Comparison of ENCODE assay signal across 1 cellular context in the genomic region with DNA sequence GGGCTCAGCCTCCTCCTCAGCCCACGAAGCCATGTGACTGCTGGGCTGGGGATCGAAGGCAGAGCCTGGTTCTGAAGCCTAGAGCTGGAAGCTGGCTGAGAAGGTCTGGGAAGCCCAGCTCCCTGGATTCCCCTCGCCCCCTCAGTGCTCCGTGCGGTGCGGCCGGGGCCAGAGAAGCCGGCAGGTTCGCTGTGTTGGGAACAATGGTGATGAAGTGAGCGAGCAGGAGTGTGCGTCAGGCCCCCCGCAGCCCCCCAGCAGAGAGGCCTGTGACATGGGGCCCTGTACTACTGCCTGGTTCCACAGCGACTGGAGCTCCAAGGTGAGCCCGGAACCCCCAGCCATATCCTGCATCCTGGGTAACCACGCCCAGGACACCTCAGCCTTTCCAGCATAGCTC.
TF ChIP-seq lines count a peak whose summit lies in the region.

No MANE protein-coding gene starts in this region.

TF ChIP-seq in K562, 482 proteins besides CTCF, POLR2A, EP300 and RAD21:
- TF ChIP-seq RBFOX2 (IDR thresholded peaks at IDR 0.05; ENCODE audit: low read depth, low read length), result peak; percentile 76
- TF ChIP-seq, protein P1, sequence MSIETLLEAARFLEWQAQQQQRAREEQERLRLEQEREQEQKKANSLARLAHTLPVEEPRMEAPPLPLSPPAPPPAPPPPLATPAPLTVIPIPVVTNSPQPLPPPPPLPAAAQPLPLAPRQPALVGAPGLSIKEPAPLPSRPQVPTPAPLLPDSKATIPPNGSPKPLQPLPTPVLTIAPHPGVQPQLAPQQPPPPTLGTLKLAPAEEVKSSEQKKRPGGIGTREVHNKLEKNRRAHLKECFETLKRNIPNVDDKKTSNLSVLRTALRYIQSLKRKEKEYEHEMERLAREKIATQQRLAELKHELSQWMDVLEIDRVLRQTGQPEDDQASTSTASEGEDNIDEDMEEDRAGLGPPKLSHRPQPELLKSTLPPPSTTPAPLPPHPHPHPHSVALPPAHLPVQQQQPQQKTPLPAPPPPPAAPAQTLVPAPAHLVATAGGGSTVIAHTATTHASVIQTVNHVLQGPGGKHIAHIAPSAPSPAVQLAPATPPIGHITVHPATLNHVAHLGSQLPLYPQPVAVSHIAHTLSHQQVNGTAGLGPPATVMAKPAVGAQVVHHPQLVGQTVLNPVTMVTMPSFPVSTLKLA (conservative IDR thresholded peaks at IDR 0.05), result no peak
- TF ChIP-seq, protein P2, sequence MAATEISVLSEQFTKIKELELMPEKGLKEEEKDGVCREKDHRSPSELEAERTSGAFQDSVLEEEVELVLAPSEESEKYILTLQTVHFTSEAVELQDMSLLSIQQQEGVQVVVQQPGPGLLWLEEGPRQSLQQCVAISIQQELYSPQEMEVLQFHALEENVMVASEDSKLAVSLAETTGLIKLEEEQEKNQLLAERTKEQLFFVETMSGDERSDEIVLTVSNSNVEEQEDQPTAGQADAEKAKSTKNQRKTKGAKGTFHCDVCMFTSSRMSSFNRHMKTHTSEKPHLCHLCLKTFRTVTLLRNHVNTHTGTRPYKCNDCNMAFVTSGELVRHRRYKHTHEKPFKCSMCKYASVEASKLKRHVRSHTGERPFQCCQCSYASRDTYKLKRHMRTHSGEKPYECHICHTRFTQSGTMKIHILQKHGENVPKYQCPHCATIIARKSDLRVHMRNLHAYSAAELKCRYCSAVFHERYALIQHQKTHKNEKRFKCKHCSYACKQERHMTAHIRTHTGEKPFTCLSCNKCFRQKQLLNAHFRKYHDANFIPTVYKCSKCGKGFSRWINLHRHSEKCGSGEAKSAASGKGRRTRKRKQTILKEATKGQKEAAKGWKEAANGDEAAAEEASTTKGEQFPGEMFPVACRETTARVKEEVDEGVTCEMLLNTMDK (IDR thresholded peaks at IDR 0.05; ENCODE audit: borderline replicate concordance, insufficient read depth, low read depth, low read length, poor library complexity, severe bottlenecking), result no peak
- TF ChIP-seq, protein P3, sequence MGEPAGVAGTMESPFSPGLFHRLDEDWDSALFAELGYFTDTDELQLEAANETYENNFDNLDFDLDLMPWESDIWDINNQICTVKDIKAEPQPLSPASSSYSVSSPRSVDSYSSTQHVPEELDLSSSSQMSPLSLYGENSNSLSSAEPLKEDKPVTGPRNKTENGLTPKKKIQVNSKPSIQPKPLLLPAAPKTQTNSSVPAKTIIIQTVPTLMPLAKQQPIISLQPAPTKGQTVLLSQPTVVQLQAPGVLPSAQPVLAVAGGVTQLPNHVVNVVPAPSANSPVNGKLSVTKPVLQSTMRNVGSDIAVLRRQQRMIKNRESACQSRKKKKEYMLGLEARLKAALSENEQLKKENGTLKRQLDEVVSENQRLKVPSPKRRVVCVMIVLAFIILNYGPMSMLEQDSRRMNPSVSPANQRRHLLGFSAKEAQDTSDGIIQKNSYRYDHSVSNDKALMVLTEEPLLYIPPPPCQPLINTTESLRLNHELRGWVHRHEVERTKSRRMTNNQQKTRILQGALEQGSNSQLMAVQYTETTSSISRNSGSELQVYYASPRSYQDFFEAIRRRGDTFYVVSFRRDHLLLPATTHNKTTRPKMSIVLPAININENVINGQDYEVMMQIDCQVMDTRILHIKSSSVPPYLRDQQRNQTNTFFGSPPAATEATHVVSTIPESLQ (CRISPR knock-in tag; IDR thresholded peaks at IDR 0.05), result no peak
TF ChIP-seq in K562: peak in this region for 1.
